19 cellular contexts compared by ENCODE assay signal in genomic region chr16:86286991-86287640, GRCh38.
A peak's percentile ranks its signal among the peaks of the same experiment; 100 is the strongest.
DNase-seq lines count a peak whose midpoint lies in the region; ATAC-seq and TF ChIP-seq lines count a peak whose summit lies in the region.
"Had no signal": no experiment of that assay in that cellular context is flagged by ENCODE, and none has a peak within 500 bp of the region (broad histone marks: within the 10 kb centered on the region; RNA-seq: fewer than 3 reads in every experiment).

No MANE protein-coding gene starts in this region.

- no peaks in the 10 kb centered on the region for H3K4me1 ChIP-seq in duodenal mucosa (ENCODE audit: control insufficient read depth in 1 of 2, insufficient read depth in 2 of 2, low read length in 2 of 2)
- H3K4me1 ChIP-seq in muscle layer of duodenum (ENCODE audit: control insufficient read depth in 1 of 2, insufficient read depth in 2 of 2, low read length in 2 of 2) = peaks cover 0 to 12% of the 10 kb centered on the region in 2 donors
- H3K4me1 ChIP-seq in gastrocnemius medialis = no peaks in the 10 kb centered on the region
- H3K4me1 ChIP-seq: BLaER1 had no signal

- DNase-seq in ureter (ENCODE audit: low spot score) = peak; percentile 38
- DNase-seq in gastrocnemius medialis = no peak
- no peak for DNase-seq in MV-4-11 (lab: John Stamatoyannopoulos, UW)
- DNase-seq in middle frontal gyrus (ENCODE audit: extremely low spot score, low spot score) = no peak
- DNase-seq: activated CD4-positive, alpha-beta T cell treated with anti-CD3 and anti-CD28 coated beads for 1 hour; activated naive CD4-positive, alpha-beta T cell treated with Interleukin-2 at 50 U/mL for 16 hours; cortex of kidney; immature natural killer cell; mammary epithelial cell; NCI-H187 treated with DMSO at 0.1 percent for 48 hours; NCI-H510A; occipital lobe; stimulated activated CD4-positive, alpha-beta T cell treated with anti-CD3 and anti-CD28 coated beads, Interleukin-4, amount 100 ng/mL, for 1 hour; T-helper 9 cell had no signal

- ATAC-seq in gastrocnemius medialis = no peak
- ATAC-seq: HCT116 had no signal

- H3K27me3 ChIP-seq in duodenal mucosa (ENCODE audit: control insufficient read depth in 1 of 2, insufficient read depth in 2 of 2, low read length in 2 of 2) (peaks cover 42 to 47% of the 10 kb centered on the region in 2 donors), muscle layer of duodenum (ENCODE audit: low read depth, low read length) (peaks cover 43% of the 10 kb centered on the region), gastrocnemius medialis (peaks cover 57 to 79% (median 67%) of the 10 kb centered on the region in 3 donors)

- peak overlapping the region; percentile 22 to 32 for H3K4me3 ChIP-seq in duodenal mucosa (ENCODE audit: low read depth in 1 of 2, low read length in 2 of 2)
- peak overlapping the region; percentile 44 for H3K4me3 ChIP-seq in iPS-11a (ENCODE audit: low read depth, low read length)
- peak overlapping the region; percentile 37 to 65 for H3K4me3 ChIP-seq in muscle layer of duodenum (ENCODE audit: low read depth in 1 of 2, low read length in 2 of 2)
- no peak overlapping the region for H3K4me3 ChIP-seq in gastrocnemius medialis
- H3K4me3 ChIP-seq: BLaER1 had no signal

- TF ChIP-seq CTCF in gastrocnemius medialis (IDR thresholded peaks at IDR 0.05 in 4 of 5, conservative IDR thresholded peaks at IDR 0.05 in 1 of 5) = no peak

- H3K36me3 ChIP-seq in duodenal mucosa (ENCODE audit: control insufficient read depth in 1 of 2, insufficient read depth in 2 of 2, low read length in 2 of 2) = no peaks in the 10 kb centered on the region
- H3K36me3 ChIP-seq in muscle layer of duodenum (ENCODE audit: control insufficient read depth in 1 of 2, insufficient read depth in 2 of 2, low read length in 2 of 2) = no peaks in the 10 kb centered on the region
- no peaks in the 10 kb centered on the region for H3K36me3 ChIP-seq in gastrocnemius medialis
- H3K36me3 ChIP-seq: BLaER1 had no signal

- no peaks in the 10 kb centered on the region for H3K9me3 ChIP-seq in duodenal mucosa (ENCODE audit: control insufficient read depth in 1 of 2, low read length in 2 of 2)
- H3K9me3 ChIP-seq in muscle layer of duodenum (ENCODE audit: control insufficient read depth in 1 of 2, low read length in 2 of 2) = no peaks in the 10 kb centered on the region
- no peaks in the 10 kb centered on the region for H3K9me3 ChIP-seq in gastrocnemius medialis
- H3K9me3 ChIP-seq: BLaER1 had no signal

- intact Hi-C loops in gastrocnemius medialis (cut with DNase I; ENCODE audit: low total_unique reads) = no loop called here

- in situ Hi-C loops in gastrocnemius medialis (cut with MboI; ENCODE audit: low sequenced_read_pairs in 4 of 4) = no loop called here

- peak overlapping the region; percentile 56 for H3K27ac ChIP-seq in duodenal mucosa (ENCODE audit: low read depth, low read length)
- no peak overlapping the region for H3K27ac ChIP-seq in muscle layer of duodenum (ENCODE audit: low read length)
- no peak overlapping the region for H3K27ac ChIP-seq in gastrocnemius medialis
- H3K27ac ChIP-seq: BLaER1 had no signal

- no peak for TF ChIP-seq POLR2A in gastrocnemius medialis (IDR thresholded peaks at IDR 0.05)

- peak overlapping the region in 1 of 2 donors; percentile 33 for H3K9ac ChIP-seq in duodenal mucosa (ENCODE audit: low read depth in 1 of 2, low read length in 2 of 2)
- H3K9ac ChIP-seq: BLaER1 had no signal

Comparison
In these comparisons a context has a peak if more than half of its experiments do, and no peak if none do; other contexts are left out.
1. H3K4me3 ChIP-seq: peak in duodenal mucosa (2 of 2), iPS-11a (single experiment) and muscle layer of duodenum (2 of 2); none in gastrocnemius medialis (0 of 4).